In genomic region chr15:67784057-67784781, GRCh38 we compare ENCODE assay signal across 9 cellular contexts. TPM values are rescaled to one million over a fixed set of nuclear protein-coding genes. Genes with fewer than 3 reads are reported as not detected.
A peak's percentile ranks its signal among the peaks of the same experiment; 100 is the strongest.
DNase-seq lines count a peak whose midpoint lies in the region; ATAC-seq and TF ChIP-seq lines count a peak whose summit lies in the region.
"Had no signal": no experiment of that assay in that cellular context is flagged by ENCODE, and none has a peak within 500 bp of the region (broad histone marks: within the 10 kb centered on the region; RNA-seq: fewer than 3 reads in every experiment).

No MANE protein-coding gene starts in this region.

- H3K36me3 Mint-ChIP-seq in naive B cell (no peaks in the 10 kb centered on the region), HFFc6 (ENCODE audit: low read depth) (peaks cover 7% of the 10 kb centered on the region)

- H3K27ac Mint-ChIP-seq in naive B cell (peak overlapping the region; percentile 89 to 98 (median 96)), HFFc6 (no peak overlapping the region)

- no peak for TF ChIP-seq POLR2A in NB4 (IDR thresholded peaks at IDR 0.05; ENCODE audit: extremely low read depth, insufficient read length)

- H3K4me3 Mint-ChIP-seq in naive B cell (peak overlapping the region; percentile 36 to 86 (median 64)), HFFc6 (no peak overlapping the region)

- peaks cover 0 to 2% (median 0%) of the 10 kb centered on the region in 7 donors for H3K9me3 Mint-ChIP-seq in naive B cell
- no peaks in the 10 kb centered on the region for H3K9me3 Mint-ChIP-seq in HFFc6

- H3K27me3 Mint-ChIP-seq in naive B cell (no peaks in the 10 kb centered on the region), HFFc6 (ENCODE audit: insufficient read depth) (no peaks in the 10 kb centered on the region; the same call in 1 of the 2 replicates)

- peak; percentile 92 for ATAC-seq in HG02678 (IDR thresholded peaks at IDR 0.05; ENCODE audit: unreplicated experiment)
- peak; percentile 86 to 90 for ATAC-seq in naive B cell (ENCODE audit: low read depth in 2 of 2)

- TF ChIP-seq CTCF in NB4 (IDR thresholded peaks at IDR 0.05; ENCODE audit: low read depth, low read length) (no peak), HFFc6 (IDR thresholded peaks at IDR 0.05) (no peak)

- DNase-seq in NCI-H510A treated with DMSO at 0.1 percent for 48 hours (lab: John Stamatoyannopoulos, UW) (peak; percentile 4), NCI-H510A (lab: John Stamatoyannopoulos, UW) (no peak), NB4 (ENCODE audit: low read depth) (peak; percentile 92), naive B cell (peak; percentile 93), LoVo (ENCODE audit: low spot score) (no peak), HFFc6 (no peak), cortex of kidney (lab: John Stamatoyannopoulos, UW) (no peak)

- no peak overlapping the region for H3K4me3 ChIP-seq in NB4 (ENCODE audit: low read depth, low read length)
- H3K4me3 ChIP-seq: SJSA1 had no signal

- H3K4me1 Mint-ChIP-seq in naive B cell: peaks cover 51 to 58% (median 54%) of the 10 kb centered on the region in 3 donors
- H3K4me1 Mint-ChIP-seq in HFFc6 (ENCODE audit: low read depth): no peaks in the 10 kb centered on the region

RNA-seq across cellular contexts. Expression of gene SKOR1, which starts 41.1 kb away (rescaled TPM):
- polyA plus RNA-seq in naive B cell (ENCODE audit: low read depth in 6 of 6): under 1 TPM in 3 of 6 donors, not detected in 3; 0.07 to 0.19 (median 0.13) TPM
- under 1 TPM in 5 of 6 experiments, not detected in 1; 0.05 to 0.13 (median 0.09) TPM for total RNA-seq in HFFc6 (2021; fragmentation: NEBNext Ultra II Directional; extraction: Animal tissue kit (Norgen Biotek cat#: 25700))
- total RNA-seq: SJSA1 had no signal

RNA-seq across cellular contexts. Expression of gene RNU6-1, which starts 55.6 kb away (rescaled TPM):
- polyA plus RNA-seq in naive B cell (ENCODE audit: low read depth in 6 of 6): not detected
- total RNA-seq in HFFc6 (2021; fragmentation: NEBNext Ultra II Directional; extraction: Animal tissue kit (Norgen Biotek cat#: 25700)): not detected
- total RNA-seq: SJSA1 had no signal

Comparison
In these comparisons a context has a peak if more than half of its experiments do, and no peak if none do; other contexts are left out.
1. DNase-seq: peak in NCI-H510A treated with DMSO at 0.1 percent for 48 hours (single experiment), NB4 (single experiment) and naive B cell (single experiment); none in NCI-H510A (single experiment), LoVo (single experiment), HFFc6 (single experiment) and cortex of kidney (single experiment).